14 cellular contexts compared by ENCODE assay signal in genomic region chrX:15814811-15815210, GRCh38.
"Had no signal": no experiment of that assay in that cellular context is flagged by ENCODE, and none has a peak within 500 bp of the region (broad histone marks: within the 10 kb centered on the region; RNA-seq: fewer than 3 reads in every experiment).

No MANE protein-coding gene starts in this region.

- H3K9me3 Mint-ChIP-seq: activated T-helper 17 cell treated with anti-CD3 and anti-CD28 coated beads, Interleukin-2, amount 50 U/mL, for 72 hours; natural killer cell; WTC11 had no signal

- H3K4me3 Mint-ChIP-seq: natural killer cell, WTC11 had no signal

- ATAC-seq: activated T-helper 17 cell treated with anti-CD3 and anti-CD28 coated beads, Interleukin-2, amount 50 U/mL, for 72 hours; right cardiac atrium; WTC11 had no signal

- H3K27ac Mint-ChIP-seq: activated T-helper 17 cell treated with anti-CD3 and anti-CD28 coated beads, Interleukin-2, amount 50 U/mL, for 72 hours had no signal

- FAIRE-seq: bronchial epithelial cell, TTC549 had no signal

- DNase-seq: activated CD4-positive, alpha-beta T cell treated with anti-CD3 and anti-CD28 coated beads, Interleukin-2, amount 50 U/mL, for 48 hours; dermis blood vessel endothelial cell; foreskin melanocyte; mesendoderm; natural killer cell; right cardiac atrium; SIG-M5; stimulated activated CD4-positive, alpha-beta T cell treated with anti-CD3 and anti-CD28 coated beads, Interleukin-15, amount 100 ng/mL, for 24 hours; stimulated activated CD4-positive, alpha-beta T cell treated with anti-CD3 and anti-CD28 coated beads, Interleukin-4, amount 100 ng/mL, for 1 hour; stimulated activated naive CD4-positive, alpha-beta T cell had no signal

- H3K27me3 Mint-ChIP-seq: activated T-helper 17 cell treated with anti-CD3 and anti-CD28 coated beads, Interleukin-2, amount 50 U/mL, for 72 hours had no signal
